17 cellular contexts compared by ENCODE assay signal in the genomic region with DNA sequence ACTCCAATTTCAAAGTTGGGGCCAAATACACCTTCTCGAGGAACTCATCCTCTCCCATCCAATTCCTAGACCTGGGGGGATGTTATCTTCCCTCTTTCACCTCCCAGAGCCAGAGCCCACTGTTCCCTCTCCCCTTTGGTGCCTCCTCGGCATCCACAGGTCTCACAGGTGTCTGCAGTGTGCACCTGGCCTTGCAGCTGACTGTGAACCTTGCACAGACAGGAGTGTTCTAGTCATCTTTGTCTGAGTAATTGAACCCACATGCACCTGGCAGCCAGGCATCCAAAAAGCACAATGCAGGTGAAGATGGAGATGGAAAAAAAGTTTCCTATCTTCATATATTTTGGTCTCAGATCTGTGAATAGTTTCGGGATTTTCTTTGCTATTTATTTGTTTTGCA. TPM values are rescaled to one million over a fixed set of nuclear protein-coding genes. Genes with fewer than 3 reads are reported as not detected.
A peak's percentile ranks its signal among the peaks of the same experiment; 100 is the strongest.
DNase-seq lines count a peak whose midpoint lies in the region; TF ChIP-seq lines count a peak whose summit lies in the region.
"Had no signal": no experiment of that assay in that cellular context is flagged by ENCODE, and none has a peak within 500 bp of the region (broad histone marks: within the 10 kb centered on the region; RNA-seq: fewer than 3 reads in every experiment).

No MANE protein-coding gene starts in this region.

- H3K27ac ChIP-seq in neural progenitor cell = no peak overlapping the region
- H3K27ac ChIP-seq: BLaER1, GM23248, HL-60, Peyer's patch had no signal

- no peaks in the 10 kb centered on the region for H3K9me3 Mint-ChIP-seq in neural progenitor cell
- H3K9me3 Mint-ChIP-seq: CD8-positive, alpha-beta T cell had no signal

- H3K4me2 ChIP-seq in neural progenitor cell = no peak overlapping the region
- H3K4me2 ChIP-seq: BLaER1 had no signal

- DNase-seq in NCI-H345 (lab: John Stamatoyannopoulos, UW) (peak; percentile 38), NCI-H345 treated with DMSO at 0.1 percent for 48 hours (lab: John Stamatoyannopoulos, UW; ENCODE audit: unreplicated experiment) (no peak), COLO668 (lab: John Stamatoyannopoulos, UW; ENCODE audit: unreplicated experiment) (peak; percentile 66), NCI-H1417 (lab: John Stamatoyannopoulos, UW) (peak in 2 of 3 experiments; percentile 56 to 71), NCI-H526 (lab: John Stamatoyannopoulos, UW) (peak; percentile 45 to 71), SIG-M5 treated with dmso at 0.1 percent for 504 hours (lab: John Stamatoyannopoulos, UW; ENCODE audit: unreplicated experiment) (no peak), neural progenitor cell (ENCODE audit: low spot score) (no peak), iPS-NIHi7 (ENCODE audit: extremely low spot score) (no peak)
- DNase-seq: CD8-positive, alpha-beta T cell; GDM1; GM23248; NCI-H1436 treated with DMSO at 0.1 percent for 48 hours; Peyer's patch; SHP77 had no signal

- H3F3A ChIP-seq in neural progenitor cell (ENCODE audit: low read depth) = no peaks in the 10 kb centered on the region

- H3K27me3 ChIP-seq in neural progenitor cell = no peaks in the 10 kb centered on the region
- H3K27me3 ChIP-seq: BLaER1, Peyer's patch had no signal

- H3K36me3 ChIP-seq in neural progenitor cell = no peaks in the 10 kb centered on the region
- H3K36me3 ChIP-seq: BLaER1, Peyer's patch had no signal

- no peak overlapping the region for H3K27ac Mint-ChIP-seq in neural progenitor cell
- H3K27ac Mint-ChIP-seq: CD8-positive, alpha-beta T cell had no signal

- no peak overlapping the region for H3K4me3 ChIP-seq in neural progenitor cell
- H3K4me3 ChIP-seq: BLaER1, GM12878, GM23248, Peyer's patch had no signal

- H4K20me1 ChIP-seq in neural progenitor cell (ENCODE audit: low read depth) = no peaks in the 10 kb centered on the region
- H4K20me1 ChIP-seq: BLaER1 had no signal

- H3K9ac ChIP-seq in neural progenitor cell = no peak overlapping the region
- H3K9ac ChIP-seq: BLaER1, GM23248 had no signal

- H3K4me1 Mint-ChIP-seq in neural progenitor cell = peaks cover 5% of the 10 kb centered on the region

- H3K9me3 ChIP-seq in neural progenitor cell (ENCODE audit: low read depth) = no peaks in the 10 kb centered on the region
- H3K9me3 ChIP-seq: BLaER1, Peyer's patch had no signal

- no peak overlapping the region for H3K4me3 Mint-ChIP-seq in neural progenitor cell
- H3K4me3 Mint-ChIP-seq: CD8-positive, alpha-beta T cell had no signal

- H2AFZ ChIP-seq in neural progenitor cell (replicated peaks) = no peak overlapping the region
- H2AFZ ChIP-seq: GM23248 had no signal

- peaks cover 3% of the 10 kb centered on the region for H3K27me3 Mint-ChIP-seq in neural progenitor cell (ENCODE audit: insufficient read depth, low read depth)

- H3K36me3 Mint-ChIP-seq in neural progenitor cell = no peaks in the 10 kb centered on the region
- H3K36me3 Mint-ChIP-seq: CD8-positive, alpha-beta T cell had no signal

- H3K79me2 ChIP-seq in neural progenitor cell (ENCODE audit: low read depth) = no peaks in the 10 kb centered on the region

- no peak for TF ChIP-seq CTCF in neural progenitor cell (IDR thresholded peaks at IDR 0.05)

- H3K4me1 ChIP-seq in neural progenitor cell = peaks cover 13% of the 10 kb centered on the region
- H3K4me1 ChIP-seq: Peyer's patch had no signal

RNA-seq across cellular contexts. Expression of a gene that starts 30.8 kb away (rescaled TPM):
- total RNA-seq in neural progenitor cell (ENCODE audit: low replicate concordance) = 18.2 and 32.5 TPM in 2 replicates
- total RNA-seq: CD8-positive, alpha-beta T cell had no signal

Comparison
In these comparisons a context has a peak if more than half of its experiments do, and no peak if none do; other contexts are left out.
1. DNase-seq: peak in NCI-H345 (single experiment), COLO668 (single experiment), NCI-H1417 (2 of 3) and NCI-H526 (2 of 2); none in NCI-H345 treated with DMSO at 0.1 percent for 48 hours (single experiment), SIG-M5 treated with dmso at 0.1 percent for 504 hours (single experiment), neural progenitor cell (single experiment) and iPS-NIHi7 (single experiment).